In genomic region chr2:111702119-111702808, GRCh38 we compare ENCODE assay signal across 8 cellular contexts.
DNase-seq lines count a peak whose midpoint lies in the region; ATAC-seq and FAIRE-seq lines count a peak whose summit lies in the region.

No MANE protein-coding gene starts in this region.

- no peak for FAIRE-seq in GM19239 (lab: Jason Lieb, UNC)

- DNase-seq in GDM1 (lab: John Stamatoyannopoulos, UW) (peak; percentile 45), LoVo (ENCODE audit: low spot score) (peak; percentile 66), T47D (ENCODE audit: low read depth in 1 of 2, low spot score in 1 of 2) (peak; percentile 21 to 77), iris pigment epithelial cell (ENCODE audit: low read depth) (peak; percentile 55), GM19239 (ENCODE audit: insufficient read length, low spot score) (no peak)
- peak; percentile 39 for DNase-seq in T-helper 2 cell treated with Interferon-gamma antibody and Interleukin-4, amounts not matched to agents 5 μg/mL and 100 μg/mL, for 36 hours (ENCODE audit: low spot score)
- peak; percentile 19 to 56 (median 52) for DNase-seq in stimulated activated CD4-positive, alpha-beta T cell treated with anti-CD3 and anti-CD28 coated beads, TNF-alpha, amount 100 ng/mL, for 24 hours (ENCODE audit: low read depth in 3 of 3)

- in situ Hi-C loops in T47D (cut with HindIII; ENCODE audit: low pct_unique_long_range_greater_than_20kb, low sequenced_read_pairs) = no loop called here

- H3K4me1 Mint-ChIP-seq in T-helper 2 cell treated with Interferon-gamma antibody and Interleukin-4, amounts not matched to agents 5 μg/mL and 100 μg/mL, for 36 hours (ENCODE audit: low read depth) = peaks cover 55% of the 10 kb centered on the region

- no peaks in the 10 kb centered on the region for H3K36me3 Mint-ChIP-seq in T-helper 2 cell treated with Interferon-gamma antibody and Interleukin-4, amounts not matched to agents 5 μg/mL and 100 μg/mL, for 36 hours (ENCODE audit: low read depth)

- no peaks in the 10 kb centered on the region for H3K27me3 Mint-ChIP-seq in T-helper 2 cell treated with Interferon-gamma antibody and Interleukin-4, amounts not matched to agents 5 μg/mL and 100 μg/mL, for 36 hours (ENCODE audit: low read depth)

- no peak overlapping the region for H3K4me3 Mint-ChIP-seq in T-helper 2 cell treated with Interferon-gamma antibody and Interleukin-4, amounts not matched to agents 5 μg/mL and 100 μg/mL, for 36 hours

- no peaks in the 10 kb centered on the region for H3K9me3 Mint-ChIP-seq in T-helper 2 cell treated with Interferon-gamma antibody and Interleukin-4, amounts not matched to agents 5 μg/mL and 100 μg/mL, for 36 hours

- no peak for ATAC-seq in GM21447 (IDR thresholded peaks at IDR 0.05; ENCODE audit: unreplicated experiment)

- H3K27ac Mint-ChIP-seq in T-helper 2 cell treated with Interferon-gamma antibody and Interleukin-4, amounts not matched to agents 5 μg/mL and 100 μg/mL, for 36 hours = no peak overlapping the region
